1 cellular context compared by ENCODE assay signal in genomic region chr9:86163503-86163902, GRCh38.
TF ChIP-seq lines count a peak whose summit lies in the region.

No MANE protein-coding gene starts in this region.

TF ChIP-seq in A549, 52 proteins besides CTCF, POLR2A, EP300 and RAD21:
- no peak for TF ChIP-seq ELK1 (IDR thresholded peaks at IDR 0.05; ENCODE audit: low read depth, low read length)
- no peak for TF ChIP-seq HEYL (CRISPR knock-in tag; IDR thresholded peaks at IDR 0.05)
- TF ChIP-seq NPAS2 (CRISPR knock-in tag; IDR thresholded peaks at IDR 0.05; ENCODE audit: borderline replicate concordance), result no peak
- TF ChIP-seq ATOH8 (CRISPR knock-in tag; IDR thresholded peaks at IDR 0.05; ENCODE audit: low read depth), result no peak
- peak; percentile 90 for TF ChIP-seq MAFK (IDR thresholded peaks at IDR 0.05; ENCODE audit: partially characterized antibody)
- no peak for TF ChIP-seq NR3C1 (IDR thresholded peaks at IDR 0.05)
- no peak for TF ChIP-seq ZNF302 (CRISPR knock-in tag; IDR thresholded peaks at IDR 0.05)
- TF ChIP-seq RFX5 (IDR thresholded peaks at IDR 0.05), result no peak
